Comparison of ENCODE assay signal across 1 cellular context in genomic region chr10:73940634-73941221, GRCh38.
A peak's percentile ranks its signal among the peaks of the same experiment; 100 is the strongest.
TF ChIP-seq lines count a peak whose summit lies in the region.

No MANE protein-coding gene starts in this region.

TF ChIP-seq in K562, 482 proteins besides CTCF, POLR2A, EP300 and RAD21 (continued from another document and continues in another):
- TF ChIP-seq ZNF639 (CRISPR knock-in tag; conservative IDR thresholded peaks at IDR 0.05 in 1 of 2, IDR thresholded peaks at IDR 0.05 in 1 of 2) = no peak
- TF ChIP-seq ARNT (IDR thresholded peaks at IDR 0.05) = peak; percentile 43 to 46; a peak in 1 of 4 replicates
- no peak; the same call in 1 of the 2 replicates for TF ChIP-seq MTA2 (IDR thresholded peaks at IDR 0.05; ENCODE audit: low read depth)
- TF ChIP-seq CBX5 (IDR thresholded peaks at IDR 0.05; ENCODE audit: borderline replicate concordance, low read depth) = peak; percentile 73; the same call in 1 of the 2 replicates
- no peak for TF ChIP-seq CREB5 (CRISPR knock-in tag; IDR thresholded peaks at IDR 0.05)
- TF ChIP-seq MGA (IDR thresholded peaks at IDR 0.05) = peak; percentile 81
- TF ChIP-seq MBD2 (IDR thresholded peaks at IDR 0.05; ENCODE audit: borderline replicate concordance, low read depth) = no peak; the same call in 1 of the 2 replicates
- no peak for TF ChIP-seq ZNF583 (CRISPR knock-in tag; IDR thresholded peaks at IDR 0.05)
- TF ChIP-seq ZNF609 (CRISPR knock-in tag; IDR thresholded peaks at IDR 0.05; ENCODE audit: borderline replicate concordance) = 0 out of 2 replicates have a peak, but pooled peaks have one; percentile 51
- no peak for TF ChIP-seq ZNF23 (CRISPR knock-in tag; IDR thresholded peaks at IDR 0.05)
- peak; percentile 85 for TF ChIP-seq EGR1 (conservative IDR thresholded peaks at IDR 0.05)
- no peak for TF ChIP-seq THRB (CRISPR knock-in tag; conservative IDR thresholded peaks at IDR 0.05)
- no peak for TF ChIP-seq SIN3B (IDR thresholded peaks at IDR 0.05; ENCODE audit: low read depth)
- TF ChIP-seq ZNF696 (CRISPR knock-in tag; conservative IDR thresholded peaks at IDR 0.05) = no peak
- TF ChIP-seq GABPB2 (CRISPR knock-in tag; conservative IDR thresholded peaks at IDR 0.05) = no peak
- no peak for TF ChIP-seq CEBPG (CRISPR knock-in tag; IDR thresholded peaks at IDR 0.05)
- no peak for TF ChIP-seq CEBPG (tag; conservative IDR thresholded peaks at IDR 0.05 in 1 of 2, IDR thresholded peaks at IDR 0.05 in 1 of 2)
- TF ChIP-seq ARID3B (CRISPR knock-in tag; IDR thresholded peaks at IDR 0.05; ENCODE audit: borderline replicate concordance) = no peak
- no peak for TF ChIP-seq SRSF9 (IDR thresholded peaks at IDR 0.05; ENCODE audit: borderline replicate concordance, low read depth, low read length)
- no peak for TF ChIP-seq ASH1L (IDR thresholded peaks at IDR 0.05; ENCODE audit: borderline replicate concordance, low read depth, partially characterized antibody)
- TF ChIP-seq PTTG1 (tag; IDR thresholded peaks at IDR 0.05; ENCODE audit: low read depth) = no peak
- no peak for TF ChIP-seq FUS (optimal IDR thresholded peaks at IDR 0.05; ENCODE audit: low read depth, low read length)
- no peak for TF ChIP-seq MAFG (tag; conservative IDR thresholded peaks at IDR 0.05)
- peak; percentile 90 for TF ChIP-seq CTBP1 (IDR thresholded peaks at IDR 0.05; ENCODE audit: borderline replicate concordance)
- peak; percentile 68; the same call in 1 of the 2 replicates for TF ChIP-seq ZNF395 (CRISPR knock-in tag; IDR thresholded peaks at IDR 0.05)
- TF ChIP-seq CBFB (CRISPR knock-in tag; IDR thresholded peaks at IDR 0.05) = no peak
- TF ChIP-seq DDX20 (tag; IDR thresholded peaks at IDR 0.05; ENCODE audit: low read depth) = no peak
- TF ChIP-seq TRIM28 (IDR thresholded peaks at IDR 0.05) = peak; percentile 65; the same call in 1 of the 2 replicates
- TF ChIP-seq RBFOX2 (IDR thresholded peaks at IDR 0.05; ENCODE audit: low read depth, low read length) = peak; percentile 84
- no peak for TF ChIP-seq NCOA4 (IDR thresholded peaks at IDR 0.05; ENCODE audit: partially characterized antibody)
- TF ChIP-seq ZNF24 (IDR thresholded peaks at IDR 0.05) = peak; percentile 70; the same call in 1 of the 2 replicates
- TF ChIP-seq SREBF2 (CRISPR knock-in tag; IDR thresholded peaks at IDR 0.05) = no peak
- 0 out of 2 replicates have a peak, but pooled peaks have one; percentile 55 for TF ChIP-seq HIVEP1 (CRISPR knock-in tag; IDR thresholded peaks at IDR 0.05)
- TF ChIP-seq E2F3 (CRISPR knock-in tag; IDR thresholded peaks at IDR 0.05) = 0 out of 2 replicates have a peak, but pooled peaks have one; percentile 16
- TF ChIP-seq SETDB1 (IDR thresholded peaks at IDR 0.05; ENCODE audit: low read length) = no peak
- no peak; a peak in 1 of 4 replicates for TF ChIP-seq NONO (IDR thresholded peaks at IDR 0.05; ENCODE audit: low read depth in 2 of 2, low read length in 1 of 2)
- 0 out of 2 replicates have a peak, but pooled peaks have one; percentile 41 for TF ChIP-seq ZNF79 (CRISPR knock-in tag; IDR thresholded peaks at IDR 0.05; ENCODE audit: low read depth)
- no peak for TF ChIP-seq THRAP3 (IDR thresholded peaks at IDR 0.05; ENCODE audit: borderline replicate concordance)
